13 cellular contexts compared by ENCODE assay signal in genomic region chr6:167408235-167408869, GRCh38.
DNase-seq lines count a peak whose midpoint lies in the region; ATAC-seq, FAIRE-seq and TF ChIP-seq lines count a peak whose summit lies in the region.
"Had no signal": no experiment of that assay in that cellular context is flagged by ENCODE, and none has a peak within 500 bp of the region (broad histone marks: within the 10 kb centered on the region; RNA-seq: fewer than 3 reads in every experiment).

No MANE protein-coding gene starts in this region.

- no peaks in the 10 kb centered on the region for H3K4me1 ChIP-seq in GM23338 (ENCODE audit: insufficient read depth)
- H3K4me1 ChIP-seq in kidney (ENCODE audit: control insufficient read depth in 1 of 2, insufficient read depth in 1 of 2, low read depth in 1 of 2, low read length in 2 of 2): no peaks in the 10 kb centered on the region
- H3K4me1 ChIP-seq: BLaER1 treated with 17β-estradiol and CSF1 and Interleukin-3, amounts not matched to agents 10 nM and 100 nM had no signal

- peak; percentile 45 for ATAC-seq in GM23338
- no peak for ATAC-seq in HG03469 (IDR thresholded peaks at IDR 0.05; ENCODE audit: unreplicated experiment)
- no peak for ATAC-seq in T-cell (replicated peaks in 1 of 4)

- H3K27me3 Mint-ChIP-seq in GM23338 (ENCODE audit: insufficient read depth, low read depth, poor library complexity): peaks cover 13% of the 10 kb centered on the region
- H3K27me3 Mint-ChIP-seq in type B pancreatic cell: peaks cover 15% of the 10 kb centered on the region
- H3K27me3 Mint-ChIP-seq in T-cell: peaks cover 14 to 19% of the 10 kb centered on the region in 2 donors

- H3K9me2 ChIP-seq in GM23338 (ENCODE audit: insufficient read depth): no peaks in the 10 kb centered on the region

- CTCF ChIA-PET in T-cell (lab: Charles Lee): no interaction called here

- H3K79me2 ChIP-seq in GM23338 (replicated peaks; ENCODE audit: insufficient read depth): no peaks in the 10 kb centered on the region

- H3K4me2 ChIP-seq in GM23338: no peak overlapping the region
- H3K4me2 ChIP-seq: BLaER1 treated with 17β-estradiol and CSF1 and Interleukin-3, amounts not matched to agents 10 nM and 100 nM had no signal

- no peak for DNase-seq in GM23338 (ENCODE audit: low spot score)
- peak; percentile 41 for DNase-seq in coronary artery (ENCODE audit: low spot score)
- DNase-seq in kidney: peak; percentile 53
- DNase-seq in type B pancreatic cell (ENCODE audit: extremely low spot score, unreplicated experiment): peak; percentile 64
- no peak for DNase-seq in NCI-H69 (lab: John Stamatoyannopoulos, UW)
- DNase-seq in T-cell: no peak
- DNase-seq: ACHN; CD4-positive, CD25-positive, alpha-beta regulatory T cell; DMS53; GF-D8; GM23248 had no signal

- FAIRE-seq in kidney (lab: Jason Lieb, UNC): no peak

- POLR2A ChIA-PET in T-cell (lab: Charles Lee): no interaction called here

- TF ChIP-seq CTCF in GM23338 (conservative IDR thresholded peaks at IDR 0.05; ENCODE audit: low read depth in 2 of 2) (no peak), coronary artery (IDR thresholded peaks at IDR 0.05) (no peak), kidney (IDR thresholded peaks at IDR 0.05; ENCODE audit: borderline replicate concordance, extremely low read depth, insufficient read depth) (no peak), type B pancreatic cell (conservative IDR thresholded peaks at IDR 0.05) (no peak)

- no peaks in the 10 kb centered on the region for H4K20me1 ChIP-seq in GM23338 (replicated peaks; ENCODE audit: insufficient read depth)
- H4K20me1 ChIP-seq: BLaER1 treated with 17β-estradiol and CSF1 and Interleukin-3, amounts not matched to agents 10 nM and 100 nM had no signal

- H3K4me3 Mint-ChIP-seq in GM23338 (no peak overlapping the region), type B pancreatic cell (no peak overlapping the region), T-cell (no peak overlapping the region)
- H3K4me3 Mint-ChIP-seq: CD4-positive, CD25-positive, alpha-beta regulatory T cell had no signal

- no peaks in the 10 kb centered on the region for H3F3A ChIP-seq in GM23338 (replicated peaks; ENCODE audit: low read depth)

- H3K4me3 ChIP-seq in GM23338 (no peak overlapping the region), coronary artery (no peak overlapping the region), kidney (ENCODE audit: low read length in 2 of 2) (no peak overlapping the region)
- H3K4me3 ChIP-seq: BLaER1 treated with 17β-estradiol and CSF1 and Interleukin-3, amounts not matched to agents 10 nM and 100 nM; GM23248 had no signal

- H3K27me3 ChIP-seq in GM23338 (ENCODE audit: insufficient read depth): no peaks in the 10 kb centered on the region
- H3K27me3 ChIP-seq: BLaER1 treated with 17β-estradiol and CSF1 and Interleukin-3, amounts not matched to agents 10 nM and 100 nM had no signal

- H3K36me3 ChIP-seq in GM23338 (ENCODE audit: insufficient read depth): no peaks in the 10 kb centered on the region
- H3K36me3 ChIP-seq in kidney (ENCODE audit: control insufficient read depth in 1 of 2, insufficient read depth in 2 of 2, low read length in 2 of 2): no peaks in the 10 kb centered on the region
- H3K36me3 ChIP-seq: BLaER1 treated with 17β-estradiol and CSF1 and Interleukin-3, amounts not matched to agents 10 nM and 100 nM had no signal

- H3K9ac ChIP-seq in kidney (ENCODE audit: low read length in 2 of 2): no peak overlapping the region
- H3K9ac ChIP-seq: BLaER1 treated with 17β-estradiol and CSF1 and Interleukin-3, amounts not matched to agents 10 nM and 100 nM; GM23248 had no signal

- H3K36me3 Mint-ChIP-seq in GM23338 (ENCODE audit: low read depth) (no peaks in the 10 kb centered on the region), type B pancreatic cell (no peaks in the 10 kb centered on the region), T-cell (no peaks in the 10 kb centered on the region)
- H3K36me3 Mint-ChIP-seq: CD4-positive, CD25-positive, alpha-beta regulatory T cell had no signal

- intact Hi-C loops in kidney (cut with DNase I): no loop called here

- H3K9me3 ChIP-seq in kidney (ENCODE audit: control insufficient read depth in 1 of 2, low read length in 2 of 2): no peaks in the 10 kb centered on the region
- H3K9me3 ChIP-seq: BLaER1 treated with 17β-estradiol and CSF1 and Interleukin-3, amounts not matched to agents 10 nM and 100 nM had no signal

- peaks cover 17% of the 10 kb centered on the region for H3K4me1 Mint-ChIP-seq in GM23338
- H3K4me1 Mint-ChIP-seq in type B pancreatic cell (ENCODE audit: unreplicated experiment): no peaks in the 10 kb centered on the region
- no peaks in the 10 kb centered on the region for H3K4me1 Mint-ChIP-seq in T-cell
- H3K4me1 Mint-ChIP-seq: CD4-positive, CD25-positive, alpha-beta regulatory T cell had no signal

- H3K27ac Mint-ChIP-seq in GM23338 (no peak overlapping the region), type B pancreatic cell (no peak overlapping the region), T-cell (no peak overlapping the region)
- H3K27ac Mint-ChIP-seq: CD4-positive, CD25-positive, alpha-beta regulatory T cell had no signal

- no peak overlapping the region for H2AFZ ChIP-seq in GM23338
- H2AFZ ChIP-seq: GM23248 had no signal

- H3K9me3 Mint-ChIP-seq in GM23338: no peaks in the 10 kb centered on the region; the same call in 2 of the 3 replicates
- H3K9me3 Mint-ChIP-seq in type B pancreatic cell: no peaks in the 10 kb centered on the region
- H3K9me3 Mint-ChIP-seq in T-cell: no peaks in the 10 kb centered on the region
- H3K9me3 Mint-ChIP-seq: CD4-positive, CD25-positive, alpha-beta regulatory T cell had no signal

- H3K27ac ChIP-seq in GM23338 (ENCODE audit: low read depth) (no peak overlapping the region), coronary artery (no peak overlapping the region), kidney (ENCODE audit: low read depth in 2 of 2, low read length in 2 of 2) (no peak overlapping the region)
- H3K27ac ChIP-seq: BLaER1 treated with 17β-estradiol and CSF1 and Interleukin-3, amounts not matched to agents 10 nM and 100 nM; GM23248 had no signal

TF ChIP-seq in GM23338, 12 proteins besides CTCF, POLR2A, EP300 and RAD21:
- no peak for TF ChIP-seq ZNF331 (CRISPR knock-in tag; IDR thresholded peaks at IDR 0.05; ENCODE audit: low read depth)
- TF ChIP-seq NANOG (IDR thresholded peaks at IDR 0.05; ENCODE audit: borderline replicate concordance): no peak
- no peak for TF ChIP-seq REST (IDR thresholded peaks at IDR 0.05; ENCODE audit: unreplicated experiment)

Comparison
In these comparisons a context has a peak if more than half of its experiments do, and no peak if none do; other contexts are left out.
1. DNase-seq: peak in coronary artery (single experiment), kidney (single experiment) and type B pancreatic cell (single experiment); none in GM23338 (single experiment), NCI-H69 (single experiment) and T-cell (0 of 34).